9 cellular contexts compared by ENCODE assay signal in genomic region chr16:89599451-89599858, GRCh38. TPM values are rescaled to one million over a fixed set of nuclear protein-coding genes. Genes with fewer than 3 reads are reported as not detected.
DNase-seq lines count a peak whose midpoint lies in the region; ATAC-seq, FAIRE-seq and TF ChIP-seq lines count a peak whose summit lies in the region.
"Had no signal": no experiment of that assay in that cellular context is flagged by ENCODE, and none has a peak within 500 bp of the region (broad histone marks: within the 10 kb centered on the region; RNA-seq: fewer than 3 reads in every experiment).

No MANE protein-coding gene starts in this region.

- peaks cover 14% of the 10 kb centered on the region for H3K4me1 Mint-ChIP-seq in activated naive CD8-positive, alpha-beta T cell treated with anti-CD3 and anti-CD28 coated beads, Interleukin-2, amount 50 U/mL, for 24 hours

- H3K27ac ChIP-seq in tibial artery (no peak overlapping the region), spleen (no peak overlapping the region)

- DNase-seq in NCI-H748 (lab: John Stamatoyannopoulos, UW; ENCODE audit: unreplicated experiment), result peak; percentile 28
- DNase-seq in NCI-H748 treated with DMSO at 0.1 percent for 48 hours (lab: John Stamatoyannopoulos, UW), result no peak
- DNase-seq in M059J (ENCODE audit: low read depth), result peak; percentile 61
- peak; percentile 55 for DNase-seq in activated naive CD8-positive, alpha-beta T cell treated with anti-CD3 and anti-CD28 coated beads, Interleukin-2, amount 50 U/mL, for 24 hours
- DNase-seq in tibial artery, result no peak
- DNase-seq in GM19239 (ENCODE audit: insufficient read length, low spot score), result no peak
- DNase-seq in spleen, result no peak

- H3K4me1 ChIP-seq in neuron (ENCODE audit: insufficient read depth, low read length), result peaks cover 30% of the 10 kb centered on the region
- H3K4me1 ChIP-seq in tibial artery, result peaks cover 0 to 11% (median 7%) of the 10 kb centered on the region in 4 donors
- peaks cover 0 to 15% (median 14%) of the 10 kb centered on the region in 6 donors for H3K4me1 ChIP-seq in spleen

- no peak for FAIRE-seq in GM19239 (lab: Jason Lieb, UNC)

- H3K9me3 Mint-ChIP-seq in activated naive CD8-positive, alpha-beta T cell treated with anti-CD3 and anti-CD28 coated beads, Interleukin-2, amount 50 U/mL, for 24 hours, result no peaks in the 10 kb centered on the region

- H3K27ac Mint-ChIP-seq in activated naive CD8-positive, alpha-beta T cell treated with anti-CD3 and anti-CD28 coated beads, Interleukin-2, amount 50 U/mL, for 24 hours, result no peak overlapping the region

- H3K27me3 Mint-ChIP-seq in activated naive CD8-positive, alpha-beta T cell treated with anti-CD3 and anti-CD28 coated beads, Interleukin-2, amount 50 U/mL, for 24 hours, result no peaks in the 10 kb centered on the region

- no peak for TF ChIP-seq POLR2A in spleen (IDR thresholded peaks at IDR 0.05)

- H2AFZ ChIP-seq in neuron (ENCODE audit: low read depth, low read length), result peak overlapping the region; percentile 12

- TF ChIP-seq CTCF in tibial artery (IDR thresholded peaks at IDR 0.05) (no peak), spleen (IDR thresholded peaks at IDR 0.05 in 8 of 11, conservative IDR thresholded peaks at IDR 0.05 in 3 of 11) (peak in 2 of 11 experiments; percentile 7 to 18)

- peak; percentile 7 for ATAC-seq in activated naive CD8-positive, alpha-beta T cell treated with anti-CD3 and anti-CD28 coated beads, Interleukin-2, amount 50 U/mL, for 24 hours

- H3K4me3 ChIP-seq in neuron (ENCODE audit: low read length) (no peak overlapping the region), tibial artery (no peak overlapping the region), spleen (no peak overlapping the region)

- intact Hi-C loops in tibial artery (cut with DNase I; ENCODE audit: low total_unique reads), result no loop called here
- intact Hi-C loops in spleen (cut with DNase I; ENCODE audit: low total_unique reads), result no loop called here

- no peaks in the 10 kb centered on the region for H3K36me3 Mint-ChIP-seq in activated naive CD8-positive, alpha-beta T cell treated with anti-CD3 and anti-CD28 coated beads, Interleukin-2, amount 50 U/mL, for 24 hours (ENCODE audit: low read depth)

- H3K36me3 ChIP-seq in neuron (ENCODE audit: insufficient read depth, low read length) (no peaks in the 10 kb centered on the region), tibial artery (no peaks in the 10 kb centered on the region), spleen (no peaks in the 10 kb centered on the region)

- H3K9me3 ChIP-seq in neuron (ENCODE audit: low read length) (peaks cover 2% of the 10 kb centered on the region), tibial artery (no peaks in the 10 kb centered on the region), spleen (no peaks in the 10 kb centered on the region)

- H3K4me3 Mint-ChIP-seq in activated naive CD8-positive, alpha-beta T cell treated with anti-CD3 and anti-CD28 coated beads, Interleukin-2, amount 50 U/mL, for 24 hours, result no peak overlapping the region

- WGBS in spleen, 5 donors, result 34 to 50% (median 41%) methylated on average over 2 to 8 of the region's 8 CpGs

- H3K27me3 ChIP-seq in neuron (ENCODE audit: insufficient read depth, low read length), result no peaks in the 10 kb centered on the region
- peaks cover 0 to 18% of the 10 kb centered on the region in 2 donors for H3K27me3 ChIP-seq in tibial artery
- peaks cover 0 to 19% (median 6%) of the 10 kb centered on the region in 7 donors for H3K27me3 ChIP-seq in spleen (replicated peaks in 1 of 7)

RNA-seq across cellular contexts. Expression of gene DPEP1, which starts 14.0 kb away (rescaled TPM):
- total RNA-seq in M059J (2014; rRNA removed; shearing (Covaris generic)), result 0.79 TPM in 1 of 2 replicates, not detected in the other
- 10 to 100 TPM in 1 of 7 donors, 1 to 10 TPM in 5, under 1 TPM in 1; 0.57 to 39.5 (median 4.0) TPM for total RNA-seq in spleen
- polyA plus RNA-seq in spleen, result 1 to 10 TPM in 1 of 3 donors, under 1 TPM in 2; 0.33 to 2.0 (median 0.83) TPM
- total RNA-seq: mononuclear cell had no signal

RNA-seq across cellular contexts. Expression of gene CPNE7, which starts 23.9 kb away (rescaled TPM):
- total RNA-seq in M059J (2014; rRNA removed; shearing (Covaris generic)), result 0.32 and 3.1 TPM in 2 replicates
- 1 to 10 TPM in 3 of 7 donors, under 1 TPM in 3, not detected in 1; 0.37 to 2.2 (median 1.0) TPM for total RNA-seq in spleen
- polyA plus RNA-seq in spleen, result 1 to 10 TPM; 2.9 to 4.3 (median 3.7) TPM

RNA-seq across cellular contexts. Expression of gene RPL13, which starts 39.0 kb away (rescaled TPM):
- total RNA-seq in M059J (2014; rRNA removed; shearing (Covaris generic)), result 2,167 and 2,261 TPM in 2 replicates
- 1,000 to 10,000 TPM; 2,154 to 6,842 (median 2,799) TPM for total RNA-seq in spleen
- over 10,000 TPM; 13,171 to 16,278 (median 14,011) TPM for polyA plus RNA-seq in spleen

RNA-seq across cellular contexts. Expression of gene CHMP1A, which starts 58.1 kb away (rescaled TPM):
- 61.0 and 103 TPM in 2 replicates for total RNA-seq in M059J (2014; rRNA removed; shearing (Covaris generic))
- 10 to 100 TPM; 44.4 to 96.2 (median 79.0) TPM for total RNA-seq in spleen
- 10 to 100 TPM; 54.2 to 90.5 (median 63.6) TPM for polyA plus RNA-seq in spleen

RNA-seq across cellular contexts. Expression of gene SPATA33, which starts 58.2 kb away (rescaled TPM):
- 6.9 and 12.6 TPM in 2 replicates for total RNA-seq in M059J (2014; rRNA removed; shearing (Covaris generic))
- 1 to 10 TPM; 2.9 to 5.7 (median 4.7) TPM for total RNA-seq in spleen
- polyA plus RNA-seq in spleen, result 1 to 10 TPM; 3.8 to 7.0 (median 4.9) TPM

Comparison
In these comparisons a context has a peak if more than half of its experiments do, and no peak if none do; other contexts are left out.
1. DNase-seq: peak in NCI-H748 (single experiment), M059J (single experiment) and activated naive CD8-positive, alpha-beta T cell treated with anti-CD3 and anti-CD28 coated beads, Interleukin-2, amount 50 U/mL, for 24 hours (single experiment); none in NCI-H748 treated with DMSO at 0.1 percent for 48 hours (single experiment), tibial artery (0 of 2), GM19239 (single experiment) and spleen (single experiment).